1 cellular context compared by ENCODE assay signal in genomic region chr14:69076341-69076740, GRCh38.
TF ChIP-seq lines count a peak whose summit lies in the region.

No MANE protein-coding gene starts in this region.

TF ChIP-seq in A549, 52 proteins besides CTCF, POLR2A, EP300 and RAD21 (continued from another document):
- TF ChIP-seq USF2 (IDR thresholded peaks at IDR 0.05), result no peak
- no peak for TF ChIP-seq GATA3 (IDR thresholded peaks at IDR 0.05; ENCODE audit: borderline replicate concordance)
- TF ChIP-seq FOSL2 (IDR thresholded peaks at IDR 0.05), result no peak
- no peak for TF ChIP-seq FOSL2 (CRISPR knock-in tag; IDR thresholded peaks at IDR 0.05)
TF ChIP-seq in A549: peak in this region for 0.
